Comparison of ENCODE assay signal across 25 cellular contexts in genomic region chr14:63452796-63453195, GRCh38.
A peak's percentile ranks its signal among the peaks of the same experiment; 100 is the strongest.
DNase-seq lines count a peak whose midpoint lies in the region; ATAC-seq, FAIRE-seq and TF ChIP-seq lines count a peak whose summit lies in the region.
"Had no signal": no experiment of that assay in that cellular context is flagged by ENCODE, and none has a peak within 500 bp of the region (broad histone marks: within the 10 kb centered on the region; RNA-seq: fewer than 3 reads in every experiment).

No MANE protein-coding gene starts in this region.

- no peak overlapping the region for H3K9ac ChIP-seq in astrocyte (ENCODE audit: low read length)
- H3K9ac ChIP-seq: GM23248 had no signal

- H3K27ac ChIP-seq in astrocyte (ENCODE audit: low read depth, low read length) (peak overlapping the region; percentile 52), thyroid gland (peak overlapping the region in 2 of 3 donors; percentile 24 to 40), testis (no peak overlapping the region)
- H3K27ac ChIP-seq: C4-2B, GM23248, SJSA1 had no signal

- H3K27me3 ChIP-seq in astrocyte (ENCODE audit: insufficient read depth, low read length) = no peaks in the 10 kb centered on the region
- H3K27me3 ChIP-seq in thyroid gland = no peaks in the 10 kb centered on the region
- H3K27me3 ChIP-seq in testis = no peaks in the 10 kb centered on the region
- no peaks in the 10 kb centered on the region for H3K27me3 ChIP-seq in H7 (ENCODE audit: control insufficient read depth, insufficient read depth, low read length)
- H3K27me3 ChIP-seq: MG63, SJSA1 had no signal

- H3K9me3 Mint-ChIP-seq in astrocyte (ENCODE audit: unreplicated experiment) = no peaks in the 10 kb centered on the region
- H3K9me3 Mint-ChIP-seq in neural crest cell = no peaks in the 10 kb centered on the region
- H3K9me3 Mint-ChIP-seq: CD8-positive, alpha-beta T cell; HFFc6 had no signal

- H3K4me3 ChIP-seq in astrocyte (ENCODE audit: insufficient read depth, low read depth, low read length) (no peak overlapping the region), fibroblast of the aortic adventitia (ENCODE audit: low read depth, low read length) (no peak overlapping the region), thyroid gland (replicated peaks in 1 of 3) (no peak overlapping the region), testis (no peak overlapping the region), H7 (ENCODE audit: insufficient read depth, low read depth, low read length) (no peak overlapping the region)
- H3K4me3 ChIP-seq: GM23248, HAP-1, MG63, SJSA1 had no signal

- intact Hi-C loops in thyroid gland (cut with DNase I) = no loop called here
- intact Hi-C loops in testis (cut with DNase I; ENCODE audit: low total_unique reads) = no loop called here

- ATAC-seq in GM18868 (IDR thresholded peaks at IDR 0.05; ENCODE audit: unreplicated experiment) = no peak
- ATAC-seq: CD8-positive, alpha-beta T cell had no signal

- peaks cover 64% of the 10 kb centered on the region for H4K20me1 ChIP-seq in astrocyte (ENCODE audit: insufficient read depth, low read length)

- H3K4me1 Mint-ChIP-seq in astrocyte (ENCODE audit: low read depth, unreplicated experiment) (peaks cover 17% of the 10 kb centered on the region), neural crest cell (peaks cover 12% of the 10 kb centered on the region)

- H3K4me1 ChIP-seq in astrocyte (ENCODE audit: insufficient read depth, low read length) (peaks cover 15% of the 10 kb centered on the region), thyroid gland (peaks cover 21 to 34% of the 10 kb centered on the region in 2 donors), testis (no peaks in the 10 kb centered on the region)
- H3K4me1 ChIP-seq: HAP-1 had no signal

- TF ChIP-seq POLR2A in thyroid gland (IDR thresholded peaks at IDR 0.05) (no peak), testis (IDR thresholded peaks at IDR 0.05) (no peak)

- H3K79me2 ChIP-seq in astrocyte (ENCODE audit: insufficient read depth, low read length) = peaks cover 80% of the 10 kb centered on the region

- WGBS in thyroid gland, 2 donors = 94 to 98% methylated on average over 3 of the region's 3 CpGs
- 83 to 84% methylated on average over 3 of the region's 3 CpGs for WGBS in testis, 2 donors

- H3K27me3 Mint-ChIP-seq in astrocyte (ENCODE audit: low read depth, unreplicated experiment) = no peaks in the 10 kb centered on the region
- no peaks in the 10 kb centered on the region for H3K27me3 Mint-ChIP-seq in neural crest cell (ENCODE audit: low read depth)
- H3K27me3 Mint-ChIP-seq: B cell had no signal

- DNase-seq in astrocyte (ENCODE audit: low read depth) = peak; percentile 66
- peak; percentile 47 for DNase-seq in fibroblast of the aortic adventitia (ENCODE audit: low read depth)
- DNase-seq in neural crest cell (ENCODE audit: low read depth, low spot score) = no peak
- no peak for DNase-seq in thyroid gland
- DNase-seq in NK-92 (lab: John Stamatoyannopoulos, UW; ENCODE audit: unreplicated experiment) = no peak
- DNase-seq in testis = no peak
- no peak for DNase-seq in H7
- DNase-seq: CD8-positive, alpha-beta T cell; DMS79 treated with DMSO at 0.1 percent for 48 hours; HFFc6; KG1; MG63; NCI-H1105 treated with DMSO at 0.1 percent for 48 hours; NCI-H146; NCI-H1930; NCI-H446 treated with DMSO at 0.1 percent for 48 hours; NCI-H526; Right ventricle myocardium superior; RPMI8226 had no signal

- no peak for FAIRE-seq in astrocyte (lab: Jason Lieb, UNC)

- peaks cover 3% of the 10 kb centered on the region for H3K36me3 ChIP-seq in astrocyte (ENCODE audit: insufficient read depth, low read length)
- no peaks in the 10 kb centered on the region for H3K36me3 ChIP-seq in thyroid gland
- no peaks in the 10 kb centered on the region for H3K36me3 ChIP-seq in testis (ENCODE audit: low read depth, missing control alignments)
- no peaks in the 10 kb centered on the region for H3K36me3 ChIP-seq in H7 (replicated peaks; ENCODE audit: control insufficient read depth, insufficient read depth, low read length)
- H3K36me3 ChIP-seq: HAP-1, MG63 had no signal

- H3K4me3 Mint-ChIP-seq in astrocyte (ENCODE audit: unreplicated experiment) = no peak overlapping the region
- H3K4me3 Mint-ChIP-seq in neural crest cell = no peak overlapping the region
- H3K4me3 Mint-ChIP-seq: B cell; CD8-positive, alpha-beta T cell; HFFc6 had no signal

- no peak overlapping the region for H2AFZ ChIP-seq in astrocyte (ENCODE audit: low read depth, low read length)
- H2AFZ ChIP-seq: GM23248 had no signal

- peaks cover 4% of the 10 kb centered on the region for H3K36me3 Mint-ChIP-seq in astrocyte (ENCODE audit: low read depth, unreplicated experiment)
- peaks cover 10% of the 10 kb centered on the region for H3K36me3 Mint-ChIP-seq in neural crest cell (ENCODE audit: low read depth)

- H3K4me2 ChIP-seq in astrocyte (ENCODE audit: low read length) = peak overlapping the region; percentile 8

- TF ChIP-seq CTCF in astrocyte (IDR thresholded peaks at IDR 0.05; ENCODE audit: insufficient read depth, low read depth, low read length) (no peak), fibroblast of the aortic adventitia (IDR thresholded peaks at IDR 0.05; ENCODE audit: insufficient read depth, low read length) (no peak), neural crest cell (conservative IDR thresholded peaks at IDR 0.05) (no peak), thyroid gland (IDR thresholded peaks at IDR 0.05) (no peak), testis (IDR thresholded peaks at IDR 0.05) (no peak)

- no peaks in the 10 kb centered on the region for H3K9me3 ChIP-seq in astrocyte (ENCODE audit: insufficient read depth, low read depth, low read length)
- no peaks in the 10 kb centered on the region for H3K9me3 ChIP-seq in thyroid gland
- H3K9me3 ChIP-seq in testis = no peaks in the 10 kb centered on the region
- H3K9me3 ChIP-seq: HAP-1, MG63, SJSA1 had no signal

- H3K27ac Mint-ChIP-seq in astrocyte (ENCODE audit: unreplicated experiment) (no peak overlapping the region), neural crest cell (ENCODE audit: unreplicated experiment) (peak overlapping the region; percentile 20)
- H3K27ac Mint-ChIP-seq: B cell; CD8-positive, alpha-beta T cell; HFFc6 had no signal

Comparison
In these comparisons a context has a peak if more than half of its experiments do, and no peak if none do; other contexts are left out.
1. DNase-seq: peak in astrocyte (single experiment) and fibroblast of the aortic adventitia (single experiment); none in neural crest cell (single experiment), thyroid gland (0 of 2), NK-92 (single experiment), testis (single experiment) and H7 (single experiment).
2. H3K27ac ChIP-seq: peak in astrocyte (single experiment) and thyroid gland (2 of 3); none in testis (0 of 2).